Comparison of ENCODE assay signal across 18 cellular contexts in the genomic region with DNA sequence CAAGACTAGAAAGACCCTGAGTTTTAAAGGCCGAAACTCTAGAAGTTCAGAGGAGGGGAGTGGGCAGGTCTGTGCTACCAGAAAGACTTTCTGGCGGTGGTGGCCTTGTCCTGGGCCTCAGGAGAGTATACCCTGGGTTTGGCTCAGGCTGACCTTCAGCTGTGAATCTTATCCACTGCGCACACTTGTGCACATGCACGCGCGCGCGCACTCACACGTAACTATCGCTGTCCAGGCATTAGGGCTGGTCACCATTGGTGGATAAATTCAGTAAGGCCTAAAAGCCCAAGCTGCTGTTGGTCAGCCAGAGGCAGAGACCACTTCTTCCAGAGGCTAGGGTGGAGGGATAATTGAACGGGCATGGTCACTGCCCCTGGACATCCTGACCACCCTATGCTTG. TPM values are rescaled to one million over a fixed set of nuclear protein-coding genes. Genes with fewer than 3 reads are reported as not detected.
DNase-seq lines count a peak whose midpoint lies in the region; ATAC-seq and TF ChIP-seq lines count a peak whose summit lies in the region.
"Had no signal": no experiment of that assay in that cellular context is flagged by ENCODE, and none has a peak within 500 bp of the region (broad histone marks: within the 10 kb centered on the region; RNA-seq: fewer than 3 reads in every experiment).

No MANE protein-coding gene starts in this region.

- H2BK20ac ChIP-seq in IMR-90 (ENCODE audit: low read depth, low read length) = no peak overlapping the region

- peak overlapping the region; percentile 70 for H3K27ac ChIP-seq in IMR-90 (ENCODE audit: insufficient read depth, low read length)
- H3K27ac ChIP-seq in coronary artery = peak overlapping the region; percentile 49 to 89
- H3K27ac ChIP-seq in muscle layer of colon (ENCODE audit: low read depth, low read length) = peak overlapping the region; percentile 85
- H3K27ac ChIP-seq in subcutaneous abdominal adipose tissue (ENCODE audit: low read depth, low read length) = peak overlapping the region; percentile 37

- no peak overlapping the region for H3K27ac Mint-ChIP-seq in activated CD8-positive, alpha-beta memory T cell treated with anti-CD3 and anti-CD28 coated beads, Interleukin-2, amount 10 ng/mL, durations not matched to agents 7 days and 5 days

- H4K91ac ChIP-seq in IMR-90 (ENCODE audit: insufficient read depth, low read depth, low read length) = 0 out of 2 replicates have a peak overlapping the region, but pooled peaks have one; percentile 81

- DNase-seq in IMR-90 = no peak
- DNase-seq in coronary artery (ENCODE audit: low spot score) = no peak
- no peak for DNase-seq in NCI-H345 treated with DMSO at 0.1 percent for 48 hours (lab: John Stamatoyannopoulos, UW; ENCODE audit: unreplicated experiment)
- no peak for DNase-seq in activated CD8-positive, alpha-beta memory T cell treated with anti-CD3 and anti-CD28 coated beads, Interleukin-2, amount 10 ng/mL, durations not matched to agents 7 days and 5 days
- DNase-seq: activated CD8-positive, alpha-beta memory T cell treated with anti-CD3 and anti-CD28 coated beads, Interleukin-2, amount 50 U/mL, for 4 hours; activated naive CD4-positive, alpha-beta T cell; body of pancreas; DMS153; effector memory CD4-positive, alpha-beta T cell; foreskin fibroblast; NCI-H2029 treated with DMSO at 0.1 percent for 48 hours; NCI-H526 treated with DMSO at 0.1 percent for 48 hours; stimulated activated CD8-positive, alpha-beta memory T cell treated with anti-CD3 and anti-CD28 coated beads, Interleukin-4, amount 100 ng/mL, for 48 hours had no signal

- peak overlapping the region; percentile 9; the same call in 1 of the 3 replicates for H2BK15ac ChIP-seq in IMR-90 (ENCODE audit: low read depth, low read length)

- H2BK5ac ChIP-seq in IMR-90 (ENCODE audit: low read depth, low read length, poor library complexity, severe bottlenecking) = peak overlapping the region; percentile 82

- no peak overlapping the region for H3K4me3 Mint-ChIP-seq in activated CD8-positive, alpha-beta memory T cell treated with anti-CD3 and anti-CD28 coated beads, Interleukin-2, amount 10 ng/mL, durations not matched to agents 7 days and 5 days

- H4K5ac ChIP-seq in IMR-90 (ENCODE audit: low read depth, low read length) = 0 out of 2 replicates have a peak overlapping the region, but pooled peaks have one; percentile 6

- no peak for TF ChIP-seq POLR2A in IMR-90 (IDR thresholded peaks at IDR 0.05; ENCODE audit: low read depth, low read length)

- no peak overlapping the region for H3K9ac ChIP-seq in IMR-90 (ENCODE audit: low read depth, low read length)
- peak overlapping the region; percentile 4 for H3K9ac ChIP-seq in muscle layer of colon (ENCODE audit: low read length)
- peak overlapping the region in 2 of 5 donors; percentile 2 to 53 for H3K9ac ChIP-seq in subcutaneous abdominal adipose tissue (ENCODE audit: low read length in 5 of 5)

- no peak overlapping the region for H2AFZ ChIP-seq in IMR-90 (replicated peaks; ENCODE audit: low read length, poor library complexity)

- H2AK9ac ChIP-seq in IMR-90 (replicated peaks; ENCODE audit: low read depth, low read length, poor library complexity) = peak overlapping the region; percentile 74

- H3K36me3 ChIP-seq in IMR-90 (ENCODE audit: control insufficient read depth, insufficient read depth, low read length) (peaks cover 3% of the 10 kb centered on the region), muscle layer of colon (ENCODE audit: insufficient read depth, low read length) (peaks cover 7% of the 10 kb centered on the region), subcutaneous abdominal adipose tissue (ENCODE audit: control insufficient read depth in 5 of 5, insufficient read depth in 5 of 5, low read length in 5 of 5) (no peaks in the 10 kb centered on the region)

- peaks cover 2% of the 10 kb centered on the region for H3K4me1 Mint-ChIP-seq in activated CD8-positive, alpha-beta memory T cell treated with anti-CD3 and anti-CD28 coated beads, Interleukin-2, amount 10 ng/mL, durations not matched to agents 7 days and 5 days

- peak overlapping the region; percentile 5; the same call in 1 of the 2 replicates for H3K23ac ChIP-seq in IMR-90 (ENCODE audit: low read depth, low read length)

- TF ChIP-seq RAD21 in IMR-90 (IDR thresholded peaks at IDR 0.05; ENCODE audit: low read length) = no peak

- H3K56ac ChIP-seq in IMR-90 (ENCODE audit: extremely low read depth, insufficient read depth, low read length) = no peak overlapping the region

- peaks cover 30% of the 10 kb centered on the region for H3K9me1 ChIP-seq in IMR-90 (ENCODE audit: insufficient read depth, low read length)

- peaks cover 14 to 91% of the 10 kb centered on the region in 2 experiments; a peak in 3 of 4 replicates for H3K79me1 ChIP-seq in IMR-90 (ENCODE audit: low read depth in 1 of 2, low read length in 2 of 2)

- CTCF ChIA-PET in IMR-90 (lab: Yijun Ruan, JAX) = interaction anchor here (2.2 kb wide), 1 partner anchor 26 kb away, joined by 10 read pairs; no protein-coding TSS in a partner anchor
- CTCF ChIA-PET in activated CD8-positive, alpha-beta memory T cell treated with anti-CD3 and anti-CD28 coated beads, Interleukin-2, amount 10 ng/mL, durations not matched to agents 7 days and 5 days (lab: Charles Lee) = interaction anchor here (0.7 to 6.5 kb wide), 4 partner anchors 18 to 191 kb away, joined by 3 to 190 read pairs (median 19); a partner anchor contains a TSS

- H4K8ac ChIP-seq in IMR-90 (ENCODE audit: low read depth in 2 of 2, low read length in 2 of 2) = peak overlapping the region in 1 of 2 experiments; percentile 4; a peak in 1 of 4 replicates

- 87% methylated on average over 9 of the region's 11 CpGs; no CpG with 5 or more reads in 1 of the 2 experiments for WGBS in IMR-90 (ENCODE audit: extremely low coverage in 2 of 2, insufficient read length in 1 of 2), 2 experiments

- H3K27me3 ChIP-seq in IMR-90 (ENCODE audit: control insufficient read depth, insufficient read depth, low read length) (no peaks in the 10 kb centered on the region), muscle layer of colon (ENCODE audit: control insufficient read depth in 1 of 2, insufficient read depth in 2 of 2, low read length in 2 of 2) (no peaks in the 10 kb centered on the region), subcutaneous abdominal adipose tissue (ENCODE audit: control insufficient read depth in 5 of 5, insufficient read depth in 4 of 5, low read length in 5 of 5) (peaks cover 0 to 4% (median 0%) of the 10 kb centered on the region in 5 donors)
- H3K27me3 ChIP-seq: body of pancreas had no signal

- intact Hi-C loops in IMR-90 (cut with micrococcal nuclease) = no loop called here

- no TSS peak for BruUV-seq in IMR-90 (replicated peaks; lab: Mats Ljungman, UMichigan)

- H3K9me3 ChIP-seq in IMR-90 (ENCODE audit: control insufficient read depth, insufficient read depth, low read length) (no peaks in the 10 kb centered on the region), muscle layer of colon (ENCODE audit: low read length) (no peaks in the 10 kb centered on the region), subcutaneous abdominal adipose tissue (ENCODE audit: control insufficient read depth in 5 of 5, low read length in 5 of 5) (no peaks in the 10 kb centered on the region)
- H3K9me3 ChIP-seq: body of pancreas had no signal

- no peak overlapping the region for H3K18ac ChIP-seq in IMR-90 (ENCODE audit: low read depth, low read length)

- peak overlapping the region; percentile 86 for H3K4ac ChIP-seq in IMR-90 (ENCODE audit: low read depth, low read length)

- peak overlapping the region; percentile 97 for H2AK5ac ChIP-seq in IMR-90 (ENCODE audit: low read depth, low read length)

- in situ Hi-C loops in IMR-90 (cut with MboI; ENCODE audit: low sequenced_read_pairs) = no loop called here

- no peak overlapping the region for H2BK120ac ChIP-seq in IMR-90 (ENCODE audit: low read depth, low read length)

- H3K4me1 ChIP-seq in IMR-90 (ENCODE audit: control insufficient read depth, insufficient read depth, low read length) (peaks cover 48% of the 10 kb centered on the region), muscle layer of colon (ENCODE audit: insufficient read depth, low read length) (peaks cover 76% of the 10 kb centered on the region), subcutaneous abdominal adipose tissue (ENCODE audit: control insufficient read depth in 5 of 5, insufficient read depth in 5 of 5, low read length in 5 of 5) (peaks cover 14 to 63% (median 57%) of the 10 kb centered on the region in 5 donors)

- H3K36me3 Mint-ChIP-seq in activated CD8-positive, alpha-beta memory T cell treated with anti-CD3 and anti-CD28 coated beads, Interleukin-2, amount 10 ng/mL, durations not matched to agents 7 days and 5 days = no peaks in the 10 kb centered on the region

- H3K4me2 ChIP-seq in IMR-90 (ENCODE audit: low read depth, low read length) = no peak overlapping the region

- no peaks in the 10 kb centered on the region for H3K27me3 Mint-ChIP-seq in activated CD8-positive, alpha-beta memory T cell treated with anti-CD3 and anti-CD28 coated beads, Interleukin-2, amount 10 ng/mL, durations not matched to agents 7 days and 5 days

- H3K4me3 ChIP-seq in IMR-90 (ENCODE audit: insufficient read depth, low read depth, low read length) = no peak overlapping the region
- H3K4me3 ChIP-seq in coronary artery = peak overlapping the region; percentile 41
- H3K4me3 ChIP-seq in muscle layer of colon (ENCODE audit: low read depth in 1 of 2, low read length in 2 of 2) = no peak overlapping the region
- H3K4me3 ChIP-seq in subcutaneous abdominal adipose tissue (ENCODE audit: low read depth in 1 of 5, low read length in 5 of 5) = no peak overlapping the region
- H3K4me3 ChIP-seq: body of pancreas had no signal

- ATAC-seq in IMR-90 (ENCODE audit: low read depth) (no peak), GM19395 (IDR thresholded peaks at IDR 0.05; ENCODE audit: unreplicated experiment) (no peak), HG02642 (IDR thresholded peaks at IDR 0.05; ENCODE audit: poor library complexity, unreplicated experiment) (no peak)
- ATAC-seq in activated CD8-positive, alpha-beta memory T cell treated with anti-CD3 and anti-CD28 coated beads, Interleukin-2, amount 10 ng/mL, durations not matched to agents 7 days and 5 days = no peak
- ATAC-seq: activated CD4-positive, CD25-positive, alpha-beta regulatory T cell treated with anti-CD3 and anti-CD28 coated beads, Interleukin-2, amount 50 U/mL, for 24 hours; body of pancreas had no signal

- POLR2A ChIA-PET in IMR-90 (lab: Charles Lee; ENCODE audit: unreplicated experiment) = no interaction called here

- peak overlapping the region; percentile 5; the same call in 1 of the 2 replicates for H3K14ac ChIP-seq in IMR-90 (replicated peaks; ENCODE audit: low read depth, low read length)

- TF ChIP-seq CTCF in IMR-90 (conservative IDR thresholded peaks at IDR 0.05; ENCODE audit: low read depth, low read length) = no peak
- no peak for TF ChIP-seq CTCF in coronary artery (IDR thresholded peaks at IDR 0.05)

- dilution Hi-C loops in IMR-90 (cut with HindIII; ENCODE audit: low sequenced_read_pairs, unreplicated experiment) = no loop called here

- H4K20me1 ChIP-seq in IMR-90 (ENCODE audit: insufficient read depth, low read length) = peaks cover 91% of the 10 kb centered on the region

- H3K9me3 Mint-ChIP-seq in activated CD8-positive, alpha-beta memory T cell treated with anti-CD3 and anti-CD28 coated beads, Interleukin-2, amount 10 ng/mL, durations not matched to agents 7 days and 5 days (ENCODE audit: low read depth) = no peaks in the 10 kb centered on the region

RNA-seq across cellular contexts. Expression of a gene that starts 25.1 kb away (rescaled TPM):
- 19.4 and 21.7 TPM in 2 replicates for total RNA-seq in IMR-90 (2012; rRNA removed)
- polyA plus RNA-seq in IMR-90 (2012; rRNA removed) = 97.7 and 128 TPM in 2 replicates
- polyA plus RNA-seq in IMR-90 (2012; cell fraction: cytosol; rRNA removed) = 30.1 and 51.0 TPM in 2 replicates
- 388 and 880 TPM in 2 replicates for polyA plus RNA-seq in IMR-90 (2012; cell fraction: nucleus; rRNA removed; ENCODE audit: low replicate concordance)
- total RNA-seq in activated CD8-positive, alpha-beta memory T cell treated with anti-CD3 and anti-CD28 coated beads, Interleukin-2, amount 10 ng/mL, durations not matched to agents 7 days and 5 days = not detected

RNA-seq across cellular contexts. Expression of a gene that starts 43.0 kb away (rescaled TPM):
- 2.3 and 3.1 TPM in 2 replicates for total RNA-seq in IMR-90 (2012; rRNA removed)
- 5.3 and 6.5 TPM in 2 replicates for polyA plus RNA-seq in IMR-90 (2012; rRNA removed)
- 4.3 and 5.3 TPM in 2 replicates for polyA plus RNA-seq in IMR-90 (2012; cell fraction: cytosol; rRNA removed)
- 17.5 and 30.8 TPM in 2 replicates for polyA plus RNA-seq in IMR-90 (2012; cell fraction: nucleus; rRNA removed; ENCODE audit: low replicate concordance)
- 10 to 100 TPM; 31.2 to 39.6 TPM for total RNA-seq in activated CD8-positive, alpha-beta memory T cell treated with anti-CD3 and anti-CD28 coated beads, Interleukin-2, amount 10 ng/mL, durations not matched to agents 7 days and 5 days

Comparison
In these comparisons a context has a peak if more than half of its experiments do, and no peak if none do; other contexts are left out.
1. RNA of a gene that starts 25.1 kb away (total RNA-seq): 19.4 to 21.7 TPM in IMR-90; not detected in activated CD8-positive, alpha-beta memory T cell treated with anti-CD3 and anti-CD28 coated beads, Interleukin-2, amount 10 ng/mL, durations not matched to agents 7 days and 5 days; every median in the first group is over 10 times any median in the second.
2. Peak in every context shown above with its lines, with median percentiles within 50 percentile points of each other: H3K27ac ChIP-seq.